Comparison of ENCODE assay signal across 1 cellular context in the genomic region with DNA sequence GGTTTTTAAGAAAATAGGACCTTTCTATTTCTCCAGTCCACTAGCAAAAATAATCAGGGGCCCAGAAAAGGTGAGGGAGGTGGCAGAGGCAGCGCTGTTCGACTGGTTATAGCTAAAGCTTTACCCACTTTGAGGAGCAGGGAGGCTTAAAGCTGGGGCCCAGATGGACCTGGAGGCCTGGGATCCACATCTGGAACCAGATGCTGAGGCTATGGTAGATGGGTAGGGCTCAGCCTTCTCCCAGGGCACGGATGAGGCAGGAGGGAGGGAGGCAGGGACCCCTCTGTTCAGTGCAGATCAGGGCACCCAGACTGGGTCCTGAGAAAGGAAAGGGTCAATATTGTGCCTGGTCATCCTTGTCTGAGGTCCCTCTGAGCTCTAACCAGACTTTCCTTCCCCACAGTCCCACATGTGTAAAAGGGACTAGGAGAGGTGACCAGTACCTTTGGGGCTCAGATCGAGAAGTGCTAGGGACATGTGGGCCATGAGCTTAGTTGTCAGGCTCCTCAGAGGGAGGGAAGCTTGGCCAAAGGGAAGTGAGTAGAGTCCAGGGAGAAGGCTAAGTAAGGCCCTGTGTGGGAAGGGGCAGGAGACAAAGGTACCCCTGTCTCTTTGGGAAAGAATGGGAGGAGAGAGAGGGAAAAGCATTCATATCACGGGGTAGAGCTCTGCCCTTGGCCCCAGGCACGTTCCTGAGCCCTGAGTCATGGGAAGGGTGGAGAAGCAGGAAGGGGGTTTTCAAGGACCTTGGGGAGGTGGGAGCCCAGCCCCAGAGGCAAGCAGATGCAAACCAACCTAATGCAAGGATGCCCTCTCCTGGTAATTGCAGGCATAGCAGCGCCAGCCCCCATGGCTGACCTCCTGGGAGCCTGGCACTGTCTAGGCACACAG.
TF ChIP-seq lines count a peak whose summit lies in the region.

No MANE protein-coding gene starts in this region.

TF ChIP-seq in HEK293, 187 proteins besides CTCF, POLR2A, EP300 and RAD21 (continued from another document and continues in another):
- no peak for TF ChIP-seq MZF1 (tag by site-specific recombination; IDR thresholded peaks at IDR 0.05; ENCODE audit: borderline replicate concordance)
- no peak for TF ChIP-seq ZNF132 (tag by site-specific recombination; IDR thresholded peaks at IDR 0.05; ENCODE audit: borderline replicate concordance)
- TF ChIP-seq YY1 (tag by site-specific recombination; IDR thresholded peaks at IDR 0.05): peak; percentile 43; the same call in 1 of the 2 replicates
- TF ChIP-seq ZNF184 (tag by site-specific recombination; IDR thresholded peaks at IDR 0.05): no peak
- no peak for TF ChIP-seq ZNF423 (tag by site-specific recombination; IDR thresholded peaks at IDR 0.05)
- no peak for TF ChIP-seq ZFP41 (tag by site-specific recombination; IDR thresholded peaks at IDR 0.05; ENCODE audit: borderline replicate concordance)
- no peak for TF ChIP-seq MYNN (tag by site-specific recombination; IDR thresholded peaks at IDR 0.05; ENCODE audit: borderline replicate concordance)
- TF ChIP-seq, protein P1, sequence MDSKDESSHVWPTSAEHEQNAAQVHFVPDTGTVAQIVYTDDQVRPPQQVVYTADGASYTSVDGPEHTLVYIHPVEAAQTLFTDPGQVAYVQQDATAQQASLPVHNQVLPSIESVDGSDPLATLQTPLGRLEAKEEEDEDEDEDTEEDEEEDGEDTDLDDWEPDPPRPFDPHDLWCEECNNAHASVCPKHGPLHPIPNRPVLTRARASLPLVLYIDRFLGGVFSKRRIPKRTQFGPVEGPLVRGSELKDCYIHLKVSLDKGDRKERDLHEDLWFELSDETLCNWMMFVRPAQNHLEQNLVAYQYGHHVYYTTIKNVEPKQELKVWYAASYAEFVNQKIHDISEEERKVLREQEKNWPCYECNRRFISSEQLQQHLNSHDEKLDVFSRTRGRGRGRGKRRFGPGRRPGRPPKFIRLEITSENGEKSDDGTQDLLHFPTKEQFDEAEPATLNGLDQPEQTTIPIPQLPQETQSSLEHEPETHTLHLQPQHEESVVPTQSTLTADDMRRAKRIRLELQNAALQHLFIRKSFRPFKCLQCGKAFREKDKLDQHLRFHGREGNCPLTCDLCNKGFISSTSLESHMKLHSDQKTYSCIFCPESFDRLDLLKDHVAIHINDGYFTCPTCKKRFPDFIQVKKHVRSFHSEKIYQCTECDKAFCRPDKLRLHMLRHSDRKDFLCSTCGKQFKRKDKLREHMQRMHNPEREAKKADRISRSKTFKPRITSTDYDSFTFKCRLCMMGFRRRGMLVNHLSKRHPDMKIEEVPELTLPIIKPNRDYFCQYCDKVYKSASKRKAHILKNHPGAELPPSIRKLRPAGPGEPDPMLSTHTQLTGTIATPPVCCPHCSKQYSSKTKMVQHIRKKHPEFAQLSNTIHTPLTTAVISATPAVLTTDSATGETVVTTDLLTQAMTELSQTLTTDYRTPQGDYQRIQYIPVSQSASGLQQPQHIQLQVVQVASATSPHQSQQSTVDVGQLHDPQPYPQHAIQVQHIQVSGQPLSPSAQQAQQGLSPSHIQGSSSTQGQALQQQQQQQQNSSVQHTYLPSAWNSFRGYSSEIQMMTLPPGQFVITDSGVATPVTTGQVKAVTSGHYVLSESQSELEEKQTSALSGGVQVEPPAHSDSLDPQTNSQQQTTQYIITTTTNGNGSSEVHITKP (tag by site-specific recombination; IDR thresholded peaks at IDR 0.05): peak; percentile 86
- TF ChIP-seq ZNF529 (tag by site-specific recombination; IDR thresholded peaks at IDR 0.05; ENCODE audit: insufficient replicate concordance): no peak
- no peak for TF ChIP-seq HOXC10 (CRISPR knock-in tag; IDR thresholded peaks at IDR 0.05)
- TF ChIP-seq ZNF23 (tag by site-specific recombination; IDR thresholded peaks at IDR 0.05; ENCODE audit: borderline replicate concordance): no peak
- TF ChIP-seq ZNF24 (tag by site-specific recombination; IDR thresholded peaks at IDR 0.05): peak; percentile 67; the same call in 1 of the 2 replicates
- TF ChIP-seq, protein P2, sequence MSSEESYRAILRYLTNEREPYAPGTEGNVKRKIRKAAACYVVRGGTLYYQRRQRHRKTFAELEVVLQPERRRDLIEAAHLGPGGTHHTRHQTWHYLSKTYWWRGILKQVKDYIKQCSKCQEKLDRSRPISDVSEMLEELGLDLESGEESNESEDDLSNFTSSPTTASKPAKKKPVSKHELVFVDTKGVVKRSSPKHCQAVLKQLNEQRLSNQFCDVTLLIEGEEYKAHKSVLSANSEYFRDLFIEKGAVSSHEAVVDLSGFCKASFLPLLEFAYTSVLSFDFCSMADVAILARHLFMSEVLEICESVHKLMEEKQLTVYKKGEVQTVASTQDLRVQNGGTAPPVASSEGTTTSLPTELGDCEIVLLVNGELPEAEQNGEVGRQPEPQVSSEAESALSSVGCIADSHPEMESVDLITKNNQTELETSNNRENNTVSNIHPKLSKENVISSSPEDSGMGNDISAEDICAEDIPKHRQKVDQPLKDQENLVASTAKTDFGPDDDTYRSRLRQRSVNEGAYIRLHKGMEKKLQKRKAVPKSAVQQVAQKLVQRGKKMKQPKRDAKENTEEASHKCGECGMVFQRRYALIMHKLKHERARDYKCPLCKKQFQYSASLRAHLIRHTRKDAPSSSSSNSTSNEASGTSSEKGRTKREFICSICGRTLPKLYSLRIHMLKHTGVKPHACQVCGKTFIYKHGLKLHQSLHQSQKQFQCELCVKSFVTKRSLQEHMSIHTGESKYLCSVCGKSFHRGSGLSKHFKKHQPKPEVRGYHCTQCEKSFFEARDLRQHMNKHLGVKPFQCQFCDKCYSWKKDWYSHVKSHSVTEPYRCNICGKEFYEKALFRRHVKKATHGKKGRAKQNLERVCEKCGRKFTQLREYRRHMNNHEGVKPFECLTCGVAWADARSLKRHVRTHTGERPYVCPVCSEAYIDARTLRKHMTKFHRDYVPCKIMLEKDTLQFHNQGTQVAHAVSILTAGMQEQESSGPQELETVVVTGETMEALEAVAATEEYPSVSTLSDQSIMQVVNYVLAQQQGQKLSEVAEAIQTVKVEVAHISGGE (tag by site-specific recombination; conservative IDR thresholded peaks at IDR 0.05; ENCODE audit: low read depth): no peak
- TF ChIP-seq, protein P3, sequence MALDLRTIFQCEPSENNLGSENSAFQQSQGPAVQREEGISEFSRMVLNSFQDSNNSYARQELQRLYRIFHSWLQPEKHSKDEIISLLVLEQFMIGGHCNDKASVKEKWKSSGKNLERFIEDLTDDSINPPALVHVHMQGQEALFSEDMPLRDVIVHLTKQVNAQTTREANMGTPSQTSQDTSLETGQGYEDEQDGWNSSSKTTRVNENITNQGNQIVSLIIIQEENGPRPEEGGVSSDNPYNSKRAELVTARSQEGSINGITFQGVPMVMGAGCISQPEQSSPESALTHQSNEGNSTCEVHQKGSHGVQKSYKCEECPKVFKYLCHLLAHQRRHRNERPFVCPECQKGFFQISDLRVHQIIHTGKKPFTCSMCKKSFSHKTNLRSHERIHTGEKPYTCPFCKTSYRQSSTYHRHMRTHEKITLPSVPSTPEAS (tag by site-specific recombination; IDR thresholded peaks at IDR 0.05): no peak
- TF ChIP-seq ZNF664 (tag by site-specific recombination; IDR thresholded peaks at IDR 0.05): no peak
- TF ChIP-seq, protein P4, sequence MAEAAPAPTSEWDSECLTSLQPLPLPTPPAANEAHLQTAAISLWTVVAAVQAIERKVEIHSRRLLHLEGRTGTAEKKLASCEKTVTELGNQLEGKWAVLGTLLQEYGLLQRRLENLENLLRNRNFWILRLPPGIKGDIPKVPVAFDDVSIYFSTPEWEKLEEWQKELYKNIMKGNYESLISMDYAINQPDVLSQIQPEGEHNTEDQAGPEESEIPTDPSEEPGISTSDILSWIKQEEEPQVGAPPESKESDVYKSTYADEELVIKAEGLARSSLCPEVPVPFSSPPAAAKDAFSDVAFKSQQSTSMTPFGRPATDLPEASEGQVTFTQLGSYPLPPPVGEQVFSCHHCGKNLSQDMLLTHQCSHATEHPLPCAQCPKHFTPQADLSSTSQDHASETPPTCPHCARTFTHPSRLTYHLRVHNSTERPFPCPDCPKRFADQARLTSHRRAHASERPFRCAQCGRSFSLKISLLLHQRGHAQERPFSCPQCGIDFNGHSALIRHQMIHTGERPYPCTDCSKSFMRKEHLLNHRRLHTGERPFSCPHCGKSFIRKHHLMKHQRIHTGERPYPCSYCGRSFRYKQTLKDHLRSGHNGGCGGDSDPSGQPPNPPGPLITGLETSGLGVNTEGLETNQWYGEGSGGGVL (tag by site-specific recombination; IDR thresholded peaks at IDR 0.05): peak; percentile 79
- no peak for TF ChIP-seq ZBTB7A (tag by site-specific recombination; IDR thresholded peaks at IDR 0.05; ENCODE audit: low read depth)
- peak; percentile 54 for TF ChIP-seq ZFHX2 (tag by site-specific recombination; conservative IDR thresholded peaks at IDR 0.05)
- TF ChIP-seq ZNF521 (tag by site-specific recombination; IDR thresholded peaks at IDR 0.05): no peak
- peak; percentile 64; the same call in 1 of the 2 replicates for TF ChIP-seq ZFP37 (tag by site-specific recombination; IDR thresholded peaks at IDR 0.05)
- TF ChIP-seq, protein P5, sequence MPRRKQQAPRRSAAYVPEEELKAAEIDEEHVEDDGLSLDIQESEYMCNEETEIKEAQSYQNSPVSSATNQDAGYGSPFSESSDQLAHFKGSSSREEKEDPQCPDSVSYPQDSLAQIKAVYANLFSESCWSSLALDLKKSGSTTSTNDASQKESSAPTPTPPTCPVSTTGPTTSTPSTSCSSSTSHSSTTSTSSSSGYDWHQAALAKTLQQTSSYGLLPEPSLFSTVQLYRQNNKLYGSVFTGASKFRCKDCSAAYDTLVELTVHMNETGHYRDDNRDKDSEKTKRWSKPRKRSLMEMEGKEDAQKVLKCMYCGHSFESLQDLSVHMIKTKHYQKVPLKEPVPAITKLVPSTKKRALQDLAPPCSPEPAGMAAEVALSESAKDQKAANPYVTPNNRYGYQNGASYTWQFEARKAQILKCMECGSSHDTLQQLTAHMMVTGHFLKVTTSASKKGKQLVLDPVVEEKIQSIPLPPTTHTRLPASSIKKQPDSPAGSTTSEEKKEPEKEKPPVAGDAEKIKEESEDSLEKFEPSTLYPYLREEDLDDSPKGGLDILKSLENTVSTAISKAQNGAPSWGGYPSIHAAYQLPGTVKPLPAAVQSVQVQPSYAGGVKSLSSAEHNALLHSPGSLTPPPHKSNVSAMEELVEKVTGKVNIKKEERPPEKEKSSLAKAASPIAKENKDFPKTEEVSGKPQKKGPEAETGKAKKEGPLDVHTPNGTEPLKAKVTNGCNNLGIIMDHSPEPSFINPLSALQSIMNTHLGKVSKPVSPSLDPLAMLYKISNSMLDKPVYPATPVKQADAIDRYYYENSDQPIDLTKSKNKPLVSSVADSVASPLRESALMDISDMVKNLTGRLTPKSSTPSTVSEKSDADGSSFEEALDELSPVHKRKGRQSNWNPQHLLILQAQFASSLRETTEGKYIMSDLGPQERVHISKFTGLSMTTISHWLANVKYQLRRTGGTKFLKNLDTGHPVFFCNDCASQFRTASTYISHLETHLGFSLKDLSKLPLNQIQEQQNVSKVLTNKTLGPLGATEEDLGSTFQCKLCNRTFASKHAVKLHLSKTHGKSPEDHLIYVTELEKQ (tag by site-specific recombination; IDR thresholded peaks at IDR 0.05; ENCODE audit: borderline replicate concordance): 0 out of 2 replicates have a peak, but pooled peaks have one; percentile 14
- TF ChIP-seq, protein P6, sequence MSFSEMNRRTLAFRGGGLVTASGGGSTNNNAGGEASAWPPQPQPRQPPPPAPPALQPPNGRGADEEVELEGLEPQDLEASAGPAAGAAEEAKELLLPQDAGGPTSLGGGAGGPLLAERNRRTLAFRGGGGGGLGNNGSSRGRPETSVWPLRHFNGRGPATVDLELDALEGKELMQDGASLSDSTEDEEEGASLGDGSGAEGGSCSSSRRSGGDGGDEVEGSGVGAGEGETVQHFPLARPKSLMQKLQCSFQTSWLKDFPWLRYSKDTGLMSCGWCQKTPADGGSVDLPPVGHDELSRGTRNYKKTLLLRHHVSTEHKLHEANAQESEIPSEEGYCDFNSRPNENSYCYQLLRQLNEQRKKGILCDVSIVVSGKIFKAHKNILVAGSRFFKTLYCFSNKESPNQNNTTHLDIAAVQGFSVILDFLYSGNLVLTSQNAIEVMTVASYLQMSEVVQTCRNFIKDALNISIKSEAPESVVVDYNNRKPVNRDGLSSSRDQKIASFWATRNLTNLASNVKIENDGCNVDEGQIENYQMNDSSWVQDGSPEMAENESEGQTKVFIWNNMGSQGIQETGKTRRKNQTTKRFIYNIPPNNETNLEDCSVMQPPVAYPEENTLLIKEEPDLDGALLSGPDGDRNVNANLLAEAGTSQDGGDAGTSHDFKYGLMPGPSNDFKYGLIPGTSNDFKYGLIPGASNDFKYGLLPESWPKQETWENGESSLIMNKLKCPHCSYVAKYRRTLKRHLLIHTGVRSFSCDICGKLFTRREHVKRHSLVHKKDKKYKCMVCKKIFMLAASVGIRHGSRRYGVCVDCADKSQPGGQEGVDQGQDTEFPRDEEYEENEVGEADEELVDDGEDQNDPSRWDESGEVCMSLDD (tag by site-specific recombination; IDR thresholded peaks at IDR 0.05): peak; percentile 65; the same call in 1 of the 2 replicates
- no peak for TF ChIP-seq ZNF473 (tag by site-specific recombination; IDR thresholded peaks at IDR 0.05)
- no peak for TF ChIP-seq FEZF1 (tag by site-specific recombination; IDR thresholded peaks at IDR 0.05)
- TF ChIP-seq OSR2 (tag by site-specific recombination; IDR thresholded peaks at IDR 0.05): no peak
- peak; percentile 63; the same call in 1 of the 2 replicates for TF ChIP-seq ZBTB21 (tag by site-specific recombination; IDR thresholded peaks at IDR 0.05)
- TF ChIP-seq ZBTB1 (tag by site-specific recombination; IDR thresholded peaks at IDR 0.05): no peak
- no peak for TF ChIP-seq SCRT1 (tag by site-specific recombination; IDR thresholded peaks at IDR 0.05; ENCODE audit: borderline replicate concordance)
- peak; percentile 89 for TF ChIP-seq ZEB2 (tag by site-specific recombination; IDR thresholded peaks at IDR 0.05)
- TF ChIP-seq ZNF596 (tag by site-specific recombination; IDR thresholded peaks at IDR 0.05): no peak
- TF ChIP-seq ZNF747 (tag by site-specific recombination; IDR thresholded peaks at IDR 0.05): no peak
- peak; percentile 98 for TF ChIP-seq ZBTB48 (tag by site-specific recombination; IDR thresholded peaks at IDR 0.05)
- no peak for TF ChIP-seq ZNF214 (tag by site-specific recombination; IDR thresholded peaks at IDR 0.05; ENCODE audit: borderline replicate concordance)
- no peak for TF ChIP-seq ZNF777 (tag by site-specific recombination; IDR thresholded peaks at IDR 0.05; ENCODE audit: borderline replicate concordance)
- TF ChIP-seq, protein P7, sequence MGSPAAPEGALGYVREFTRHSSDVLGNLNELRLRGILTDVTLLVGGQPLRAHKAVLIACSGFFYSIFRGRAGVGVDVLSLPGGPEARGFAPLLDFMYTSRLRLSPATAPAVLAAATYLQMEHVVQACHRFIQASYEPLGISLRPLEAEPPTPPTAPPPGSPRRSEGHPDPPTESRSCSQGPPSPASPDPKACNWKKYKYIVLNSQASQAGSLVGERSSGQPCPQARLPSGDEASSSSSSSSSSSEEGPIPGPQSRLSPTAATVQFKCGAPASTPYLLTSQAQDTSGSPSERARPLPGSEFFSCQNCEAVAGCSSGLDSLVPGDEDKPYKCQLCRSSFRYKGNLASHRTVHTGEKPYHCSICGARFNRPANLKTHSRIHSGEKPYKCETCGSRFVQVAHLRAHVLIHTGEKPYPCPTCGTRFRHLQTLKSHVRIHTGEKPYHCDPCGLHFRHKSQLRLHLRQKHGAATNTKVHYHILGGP (tag by site-specific recombination; IDR thresholded peaks at IDR 0.05): no peak
- TF ChIP-seq, protein P8, sequence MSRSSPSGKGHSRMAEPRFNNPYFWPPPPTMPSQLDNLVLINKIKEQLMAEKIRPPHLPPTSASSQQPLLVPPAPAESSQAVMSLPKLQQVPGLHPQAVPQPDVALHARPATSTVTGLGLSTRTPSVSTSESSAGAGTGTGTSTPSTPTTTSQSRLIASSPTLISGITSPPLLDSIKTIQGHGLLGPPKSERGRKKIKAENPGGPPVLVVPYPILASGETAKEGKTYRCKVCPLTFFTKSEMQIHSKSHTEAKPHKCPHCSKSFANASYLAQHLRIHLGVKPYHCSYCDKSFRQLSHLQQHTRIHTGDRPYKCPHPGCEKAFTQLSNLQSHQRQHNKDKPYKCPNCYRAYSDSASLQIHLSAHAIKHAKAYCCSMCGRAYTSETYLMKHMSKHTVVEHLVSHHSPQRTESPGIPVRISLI (tag by site-specific recombination; IDR thresholded peaks at IDR 0.05): no peak
